8 cellular contexts compared by ENCODE assay signal in the genomic region with DNA sequence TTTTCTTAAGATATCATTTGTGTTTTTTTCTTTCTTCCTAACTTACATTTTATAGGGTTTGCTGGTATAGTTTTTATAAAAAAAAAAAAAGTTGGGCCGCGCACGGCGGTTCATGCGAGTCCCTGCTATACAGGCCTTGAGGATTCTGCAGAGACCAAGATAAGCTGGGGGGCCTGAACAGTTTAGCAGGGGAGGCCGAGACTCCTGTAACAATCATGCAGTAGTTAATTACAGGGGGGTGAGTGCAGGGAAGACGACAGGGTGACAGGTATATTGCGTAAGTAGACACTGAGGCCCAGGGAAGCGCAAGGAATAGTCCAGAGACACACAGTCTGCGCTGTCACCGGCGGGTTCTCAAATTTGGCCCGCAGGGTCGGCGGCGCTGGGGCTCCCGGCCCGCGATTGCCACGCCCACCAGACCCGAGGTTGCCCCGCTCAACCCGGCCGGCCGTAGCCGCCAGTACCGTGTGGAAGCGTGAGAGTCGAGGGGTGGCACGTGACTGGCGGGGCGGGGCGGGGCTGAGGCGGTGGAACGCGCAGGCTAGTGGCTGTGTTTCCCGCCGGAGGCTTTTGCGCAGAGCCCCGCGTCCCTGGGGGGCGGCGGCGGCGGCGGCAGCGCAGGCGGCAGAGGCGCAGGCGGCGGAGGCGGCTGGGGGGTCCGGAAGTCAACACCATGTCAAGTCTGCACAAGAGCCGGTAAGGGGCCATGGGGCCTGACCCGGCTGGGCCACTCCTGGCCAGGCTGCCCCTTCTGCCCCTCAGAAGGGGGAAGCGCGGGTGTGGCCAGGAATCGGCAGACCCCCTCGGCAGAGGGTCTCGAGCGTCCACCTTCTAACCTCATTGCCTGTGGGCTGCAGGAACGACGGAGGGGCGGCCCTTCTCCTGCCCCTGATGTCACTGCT. TPM values are rescaled to one million over a fixed set of nuclear protein-coding genes. Genes with fewer than 3 reads are reported as not detected.
A peak's percentile ranks its signal among the peaks of the same experiment; 100 is the strongest.
DNase-seq lines count a peak whose midpoint lies in the region; ATAC-seq and TF ChIP-seq lines count a peak whose summit lies in the region.

A gene with protein sequence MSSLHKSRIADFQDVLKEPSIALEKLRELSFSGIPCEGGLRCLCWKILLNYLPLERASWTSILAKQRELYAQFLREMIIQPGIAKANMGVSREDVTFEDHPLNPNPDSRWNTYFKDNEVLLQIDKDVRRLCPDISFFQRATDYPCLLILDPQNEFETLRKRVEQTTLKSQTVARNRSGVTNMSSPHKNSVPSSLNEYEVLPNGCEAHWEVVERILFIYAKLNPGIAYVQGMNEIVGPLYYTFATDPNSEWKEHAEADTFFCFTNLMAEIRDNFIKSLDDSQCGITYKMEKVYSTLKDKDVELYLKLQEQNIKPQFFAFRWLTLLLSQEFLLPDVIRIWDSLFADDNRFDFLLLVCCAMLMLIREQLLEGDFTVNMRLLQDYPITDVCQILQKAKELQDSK (plus strand): TSS at position 573 of the 902 bp plus-strand sequence. CDS start 101 bp downstream, at position 674.

- H3K36me3 ChIP-seq in kidney epithelial cell (ENCODE audit: control insufficient read depth, insufficient read depth, low read length): no peaks in the 10 kb centered on the region

- ATAC-seq in HG03432 (IDR thresholded peaks at IDR 0.05; ENCODE audit: unreplicated experiment): peak; percentile 88

- no peak for TF ChIP-seq CTCF in kidney epithelial cell (IDR thresholded peaks at IDR 0.05; ENCODE audit: insufficient read depth, low read length, poor library complexity, severe bottlenecking)

- H3K4me3 ChIP-seq in kidney epithelial cell (ENCODE audit: low read depth, low read length): peak within 1 kb of the TSS; percentile 98

- no peaks in the 10 kb centered on the region for H3K27me3 ChIP-seq in kidney epithelial cell (ENCODE audit: control insufficient read depth, insufficient read depth, low read length)

- peak; percentile 68 for TF ChIP-seq POLR2A in GM19193 (IDR thresholded peaks at IDR 0.05; ENCODE audit: extremely low read depth, insufficient read depth, insufficient read length)

- peak; percentile 97 for DNase-seq in AG20443 (ENCODE audit: low spot score)
- peak; percentile 78 to 82 for DNase-seq in NCI-H524 (lab: John Stamatoyannopoulos, UW)
- peak; percentile 80 to 90 for DNase-seq in activated CD4-positive, alpha-beta T cell treated with anti-CD3 and anti-CD28 coated beads for 24 hours (ENCODE audit: low read depth in 2 of 2)
- DNase-seq in cerebellum (ENCODE audit: low spot score): peak; percentile 94
- DNase-seq in kidney epithelial cell (ENCODE audit: low read depth): no peak
- DNase-seq in stimulated activated CD4-positive, alpha-beta T cell treated with anti-CD3 and anti-CD28 coated beads, Interleukin-15, amount 100 ng/mL, for 24 hours: peak; percentile 94

RNA-seq across cellular contexts. Expression of the gene that starts here (rescaled TPM):
- total RNA-seq in cerebellum: 8.4 TPM
- 17.7 and 19.0 TPM in 2 replicates for total RNA-seq in kidney epithelial cell
